In the genomic region with DNA sequence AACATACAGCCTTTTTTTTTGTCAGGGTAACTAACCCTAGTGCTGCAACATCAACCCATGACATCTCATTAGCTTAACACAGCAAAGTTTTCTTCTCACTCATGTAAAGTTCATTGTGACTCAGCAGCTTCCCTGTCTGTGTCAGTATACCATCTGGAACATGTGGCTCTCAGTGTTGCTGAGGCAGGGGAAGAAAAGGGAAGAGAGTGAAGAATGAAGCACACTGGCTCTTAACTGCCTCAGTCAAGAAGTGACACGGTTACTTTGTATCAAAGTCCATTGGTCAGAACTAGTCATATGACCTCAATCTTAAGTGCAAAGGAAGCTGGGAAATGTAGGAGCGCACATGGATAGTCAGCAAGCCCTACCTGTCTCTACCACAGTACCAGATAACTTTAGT, we compare ENCODE assay signal across 1 cellular context.
TF ChIP-seq lines count a peak whose summit lies in the region.

No MANE protein-coding gene starts in this region.

TF ChIP-seq in K562, 482 proteins besides CTCF, POLR2A, EP300 and RAD21 (continued from another document and continues in another):
- TF ChIP-seq, protein P1, sequence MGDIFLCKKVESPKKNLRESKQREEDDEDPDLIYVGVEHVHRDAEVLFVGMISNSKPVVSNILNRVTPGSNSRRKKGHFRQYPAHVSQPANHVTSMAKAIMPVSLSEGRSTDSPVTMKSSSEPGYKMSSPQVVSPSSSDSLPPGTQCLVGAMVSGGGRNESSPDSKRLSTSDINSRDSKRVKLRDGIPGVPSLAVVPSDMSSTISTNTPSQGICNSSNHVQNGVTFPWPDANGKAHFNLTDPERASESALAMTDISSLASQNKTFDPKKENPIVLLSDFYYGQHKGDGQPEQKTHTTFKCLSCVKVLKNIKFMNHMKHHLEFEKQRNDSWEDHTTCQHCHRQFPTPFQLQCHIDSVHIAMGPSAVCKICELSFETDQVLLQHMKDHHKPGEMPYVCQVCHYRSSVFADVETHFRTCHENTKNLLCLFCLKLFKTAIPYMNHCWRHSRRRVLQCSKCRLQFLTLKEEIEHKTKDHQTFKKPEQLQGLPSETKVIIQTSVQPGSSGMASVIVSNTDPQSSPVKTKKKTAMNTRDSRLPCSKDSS (IDR thresholded peaks at IDR 0.05; ENCODE audit: low read depth, partially characterized antibody) = no peak
- TF ChIP-seq RUNX1 (IDR thresholded peaks at IDR 0.05; ENCODE audit: low read depth) (no peak), NR2F6 (CRISPR knock-in tag; IDR thresholded peaks at IDR 0.05) (no peak), KLF13 (tag; IDR thresholded peaks at IDR 0.05; ENCODE audit: borderline replicate concordance, low read depth) (no peak), NFRKB (IDR thresholded peaks at IDR 0.05; ENCODE audit: low read depth) (no peak), ZNF79 (CRISPR knock-in tag; IDR thresholded peaks at IDR 0.05; ENCODE audit: low read depth) (no peak), KDM5B (IDR thresholded peaks at IDR 0.05; ENCODE audit: insufficient replicate concordance, low read depth, low read length) (no peak), MTF1 (CRISPR knock-in tag; IDR thresholded peaks at IDR 0.05; ENCODE audit: borderline replicate concordance) (no peak), SP2 (IDR thresholded peaks at IDR 0.05; ENCODE audit: extremely low read depth, low read depth, low read length, poor library complexity, severe bottlenecking) (no peak), RAD51 (IDR thresholded peaks at IDR 0.05; ENCODE audit: borderline replicate concordance, low read depth) (peak; percentile 36; the same call in 1 of the 2 replicates), ZFX (CRISPR knock-in tag; IDR thresholded peaks at IDR 0.05) (no peak), ZNF146 (CRISPR knock-in tag; IDR thresholded peaks at IDR 0.05; ENCODE audit: unreplicated experiment) (no peak), ZNF197 (CRISPR knock-in tag; IDR thresholded peaks at IDR 0.05; ENCODE audit: low read depth) (no peak), HCFC1 (IDR thresholded peaks at IDR 0.05; ENCODE audit: low read depth, low read length) (peak; percentile 57; the same call in 1 of the 2 replicates), MCM7 (IDR thresholded peaks at IDR 0.05) (no peak), NFE2 (IDR thresholded peaks at IDR 0.05; ENCODE audit: low read depth) (peak; percentile 53), NFYB (IDR thresholded peaks at IDR 0.05; ENCODE audit: extremely low read depth, insufficient read length) (peak; percentile 45), PCBP1 (IDR thresholded peaks at IDR 0.05; ENCODE audit: low read depth, low read length, poor library complexity, severe bottlenecking) (no peak), FOXA3 (CRISPR knock-in tag; conservative IDR thresholded peaks at IDR 0.05 in 1 of 2, IDR thresholded peaks at IDR 0.05 in 1 of 2) (no peak), PTBP1 (IDR thresholded peaks at IDR 0.05; ENCODE audit: low read depth, low read length) (no peak), ZNF644 (tag; IDR thresholded peaks at IDR 0.05; ENCODE audit: low read depth) (no peak)
- TF ChIP-seq, protein P2, sequence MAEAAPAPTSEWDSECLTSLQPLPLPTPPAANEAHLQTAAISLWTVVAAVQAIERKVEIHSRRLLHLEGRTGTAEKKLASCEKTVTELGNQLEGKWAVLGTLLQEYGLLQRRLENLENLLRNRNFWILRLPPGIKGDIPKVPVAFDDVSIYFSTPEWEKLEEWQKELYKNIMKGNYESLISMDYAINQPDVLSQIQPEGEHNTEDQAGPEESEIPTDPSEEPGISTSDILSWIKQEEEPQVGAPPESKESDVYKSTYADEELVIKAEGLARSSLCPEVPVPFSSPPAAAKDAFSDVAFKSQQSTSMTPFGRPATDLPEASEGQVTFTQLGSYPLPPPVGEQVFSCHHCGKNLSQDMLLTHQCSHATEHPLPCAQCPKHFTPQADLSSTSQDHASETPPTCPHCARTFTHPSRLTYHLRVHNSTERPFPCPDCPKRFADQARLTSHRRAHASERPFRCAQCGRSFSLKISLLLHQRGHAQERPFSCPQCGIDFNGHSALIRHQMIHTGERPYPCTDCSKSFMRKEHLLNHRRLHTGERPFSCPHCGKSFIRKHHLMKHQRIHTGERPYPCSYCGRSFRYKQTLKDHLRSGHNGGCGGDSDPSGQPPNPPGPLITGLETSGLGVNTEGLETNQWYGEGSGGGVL (CRISPR knock-in tag; IDR thresholded peaks at IDR 0.05) = no peak
- TF ChIP-seq, protein P3, sequence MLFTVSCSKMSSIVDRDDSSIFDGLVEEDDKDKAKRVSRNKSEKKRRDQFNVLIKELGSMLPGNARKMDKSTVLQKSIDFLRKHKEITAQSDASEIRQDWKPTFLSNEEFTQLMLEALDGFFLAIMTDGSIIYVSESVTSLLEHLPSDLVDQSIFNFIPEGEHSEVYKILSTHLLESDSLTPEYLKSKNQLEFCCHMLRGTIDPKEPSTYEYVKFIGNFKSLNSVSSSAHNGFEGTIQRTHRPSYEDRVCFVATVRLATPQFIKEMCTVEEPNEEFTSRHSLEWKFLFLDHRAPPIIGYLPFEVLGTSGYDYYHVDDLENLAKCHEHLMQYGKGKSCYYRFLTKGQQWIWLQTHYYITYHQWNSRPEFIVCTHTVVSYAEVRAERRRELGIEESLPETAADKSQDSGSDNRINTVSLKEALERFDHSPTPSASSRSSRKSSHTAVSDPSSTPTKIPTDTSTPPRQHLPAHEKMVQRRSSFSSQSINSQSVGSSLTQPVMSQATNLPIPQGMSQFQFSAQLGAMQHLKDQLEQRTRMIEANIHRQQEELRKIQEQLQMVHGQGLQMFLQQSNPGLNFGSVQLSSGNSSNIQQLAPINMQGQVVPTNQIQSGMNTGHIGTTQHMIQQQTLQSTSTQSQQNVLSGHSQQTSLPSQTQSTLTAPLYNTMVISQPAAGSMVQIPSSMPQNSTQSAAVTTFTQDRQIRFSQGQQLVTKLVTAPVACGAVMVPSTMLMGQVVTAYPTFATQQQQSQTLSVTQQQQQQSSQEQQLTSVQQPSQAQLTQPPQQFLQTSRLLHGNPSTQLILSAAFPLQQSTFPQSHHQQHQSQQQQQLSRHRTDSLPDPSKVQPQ (CRISPR knock-in tag; IDR thresholded peaks at IDR 0.05; ENCODE audit: borderline replicate concordance) = no peak
- TF ChIP-seq, protein P4, sequence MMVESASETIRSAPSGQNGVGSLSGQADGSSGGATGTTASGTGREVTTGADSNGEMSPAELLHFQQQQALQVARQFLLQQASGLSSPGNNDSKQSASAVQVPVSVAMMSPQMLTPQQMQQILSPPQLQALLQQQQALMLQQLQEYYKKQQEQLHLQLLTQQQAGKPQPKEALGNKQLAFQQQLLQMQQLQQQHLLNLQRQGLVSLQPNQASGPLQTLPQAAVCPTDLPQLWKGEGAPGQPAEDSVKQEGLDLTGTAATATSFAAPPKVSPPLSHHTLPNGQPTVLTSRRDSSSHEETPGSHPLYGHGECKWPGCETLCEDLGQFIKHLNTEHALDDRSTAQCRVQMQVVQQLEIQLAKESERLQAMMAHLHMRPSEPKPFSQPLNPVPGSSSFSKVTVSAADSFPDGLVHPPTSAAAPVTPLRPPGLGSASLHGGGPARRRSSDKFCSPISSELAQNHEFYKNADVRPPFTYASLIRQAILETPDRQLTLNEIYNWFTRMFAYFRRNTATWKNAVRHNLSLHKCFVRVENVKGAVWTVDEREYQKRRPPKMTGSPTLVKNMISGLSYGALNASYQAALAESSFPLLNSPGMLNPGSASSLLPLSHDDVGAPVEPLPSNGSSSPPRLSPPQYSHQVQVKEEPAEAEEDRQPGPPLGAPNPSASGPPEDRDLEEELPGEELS (CRISPR knock-in tag; IDR thresholded peaks at IDR 0.05; ENCODE audit: borderline replicate concordance) = no peak
- TF ChIP-seq, protein P5, sequence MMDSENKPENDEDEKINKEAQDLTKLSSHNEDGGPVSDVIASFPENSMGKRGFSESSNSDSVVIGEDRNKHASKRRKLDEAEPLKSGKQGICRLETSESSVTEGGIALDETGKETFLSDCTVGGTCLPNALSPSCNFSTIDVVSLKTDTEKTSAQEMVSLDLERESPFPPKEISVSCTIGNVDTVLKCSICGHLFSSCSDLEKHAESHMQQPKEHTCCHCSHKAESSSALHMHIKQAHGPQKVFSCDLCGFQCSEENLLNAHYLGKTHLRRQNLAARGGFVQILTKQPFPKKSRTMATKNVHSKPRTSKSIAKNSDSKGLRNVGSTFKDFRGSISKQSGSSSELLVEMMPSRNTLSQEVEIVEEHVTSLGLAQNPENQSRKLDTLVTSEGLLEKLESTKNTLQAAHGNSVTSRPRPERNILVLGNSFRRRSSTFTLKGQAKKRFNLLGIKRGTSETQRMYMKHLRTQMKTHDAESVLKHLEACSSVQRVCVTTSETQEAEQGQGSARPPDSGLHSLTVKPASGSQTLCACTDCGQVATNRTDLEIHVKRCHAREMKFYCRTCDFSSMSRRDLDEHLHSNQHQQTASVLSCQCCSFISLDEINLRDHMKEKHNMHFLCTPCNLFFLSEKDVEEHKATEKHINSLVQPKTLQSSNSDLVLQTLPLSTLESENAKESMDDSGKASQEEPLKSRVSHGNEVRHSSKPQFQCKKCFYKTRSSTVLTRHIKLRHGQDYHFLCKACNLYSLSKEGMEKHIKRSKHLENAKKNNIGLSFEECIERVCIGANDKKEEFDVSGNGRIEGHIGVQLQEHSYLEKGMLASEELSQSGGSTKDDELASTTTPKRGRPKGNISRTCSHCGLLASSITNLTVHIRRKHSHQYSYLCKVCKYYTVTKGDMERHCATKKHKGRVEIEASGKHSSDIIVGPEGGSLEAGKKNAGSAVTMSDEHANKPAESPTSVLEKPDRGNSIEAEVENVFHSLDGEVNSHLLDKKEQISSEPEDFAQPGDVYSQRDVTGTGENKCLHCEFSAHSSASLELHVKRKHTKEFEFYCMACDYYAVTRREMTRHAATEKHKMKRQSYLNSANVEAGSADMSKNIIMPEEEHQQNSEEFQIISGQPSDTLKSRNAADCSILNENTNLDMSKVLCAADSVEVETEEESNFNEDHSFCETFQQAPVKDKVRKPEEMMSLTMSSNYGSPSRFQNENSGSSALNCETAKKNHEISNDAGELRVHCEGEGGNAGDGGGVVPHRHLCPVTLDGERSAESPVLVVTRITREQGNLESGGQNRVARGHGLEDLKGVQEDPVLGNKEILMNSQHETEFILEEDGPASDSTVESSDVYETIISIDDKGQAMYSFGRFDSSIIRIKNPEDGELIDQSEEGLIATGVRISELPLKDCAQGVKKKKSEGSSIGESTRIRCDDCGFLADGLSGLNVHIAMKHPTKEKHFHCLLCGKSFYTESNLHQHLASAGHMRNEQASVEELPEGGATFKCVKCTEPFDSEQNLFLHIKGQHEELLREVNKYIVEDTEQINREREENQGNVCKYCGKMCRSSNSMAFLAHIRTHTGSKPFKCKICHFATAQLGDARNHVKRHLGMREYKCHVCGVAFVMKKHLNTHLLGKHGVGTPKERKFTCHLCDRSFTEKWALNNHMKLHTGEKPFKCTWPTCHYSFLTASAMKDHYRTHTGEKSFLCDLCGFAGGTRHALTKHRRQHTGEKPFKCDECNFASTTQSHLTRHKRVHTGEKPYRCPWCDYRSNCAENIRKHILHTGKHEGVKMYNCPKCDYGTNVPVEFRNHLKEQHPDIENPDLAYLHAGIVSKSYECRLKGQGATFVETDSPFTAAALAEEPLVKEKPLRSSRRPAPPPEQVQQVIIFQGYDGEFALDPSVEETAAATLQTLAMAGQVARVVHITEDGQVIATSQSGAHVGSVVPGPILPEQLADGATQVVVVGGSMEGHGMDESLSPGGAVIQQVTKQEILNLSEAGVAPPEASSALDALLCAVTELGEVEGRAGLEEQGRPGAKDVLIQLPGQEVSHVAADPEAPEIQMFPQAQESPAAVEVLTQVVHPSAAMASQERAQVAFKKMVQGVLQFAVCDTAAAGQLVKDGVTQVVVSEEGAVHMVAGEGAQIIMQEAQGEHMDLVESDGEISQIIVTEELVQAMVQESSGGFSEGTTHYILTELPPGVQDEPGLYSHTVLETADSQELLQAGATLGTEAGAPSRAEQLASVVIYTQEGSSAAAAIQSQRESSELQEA (IDR thresholded peaks at IDR 0.05; ENCODE audit: low read depth) = no peak
- TF ChIP-seq, protein P6, sequence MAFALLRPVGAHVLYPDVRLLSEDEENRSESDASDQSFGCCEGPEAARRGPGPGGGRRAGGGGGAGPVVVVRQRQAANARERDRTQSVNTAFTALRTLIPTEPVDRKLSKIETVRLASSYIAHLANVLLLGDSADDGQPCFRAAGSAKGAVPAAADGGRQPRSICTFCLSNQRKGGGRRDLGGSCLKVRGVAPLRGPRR (CRISPR knock-in tag; IDR thresholded peaks at IDR 0.05) = no peak
- TF ChIP-seq, protein P7, sequence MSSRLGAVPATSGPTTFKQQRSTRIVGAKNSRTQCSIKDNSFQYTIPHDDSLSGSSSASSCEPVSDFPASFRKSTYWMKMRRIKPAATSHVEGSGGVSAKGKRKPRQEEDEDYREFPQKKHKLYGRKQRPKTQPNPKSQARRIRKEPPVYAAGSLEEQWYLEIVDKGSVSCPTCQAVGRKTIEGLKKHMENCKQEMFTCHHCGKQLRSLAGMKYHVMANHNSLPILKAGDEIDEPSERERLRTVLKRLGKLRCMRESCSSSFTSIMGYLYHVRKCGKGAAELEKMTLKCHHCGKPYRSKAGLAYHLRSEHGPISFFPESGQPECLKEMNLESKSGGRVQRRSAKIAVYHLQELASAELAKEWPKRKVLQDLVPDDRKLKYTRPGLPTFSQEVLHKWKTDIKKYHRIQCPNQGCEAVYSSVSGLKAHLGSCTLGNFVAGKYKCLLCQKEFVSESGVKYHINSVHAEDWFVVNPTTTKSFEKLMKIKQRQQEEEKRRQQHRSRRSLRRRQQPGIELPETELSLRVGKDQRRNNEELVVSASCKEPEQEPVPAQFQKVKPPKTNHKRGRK (tag; IDR thresholded peaks at IDR 0.05) = no peak
- TF ChIP-seq, protein P8, sequence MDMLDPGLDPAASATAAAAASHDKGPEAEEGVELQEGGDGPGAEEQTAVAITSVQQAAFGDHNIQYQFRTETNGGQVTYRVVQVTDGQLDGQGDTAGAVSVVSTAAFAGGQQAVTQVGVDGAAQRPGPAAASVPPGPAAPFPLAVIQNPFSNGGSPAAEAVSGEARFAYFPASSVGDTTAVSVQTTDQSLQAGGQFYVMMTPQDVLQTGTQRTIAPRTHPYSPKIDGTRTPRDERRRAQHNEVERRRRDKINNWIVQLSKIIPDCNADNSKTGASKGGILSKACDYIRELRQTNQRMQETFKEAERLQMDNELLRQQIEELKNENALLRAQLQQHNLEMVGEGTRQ (CRISPR knock-in tag; IDR thresholded peaks at IDR 0.05) = peak; percentile 61
- TF ChIP-seq, protein P9, sequence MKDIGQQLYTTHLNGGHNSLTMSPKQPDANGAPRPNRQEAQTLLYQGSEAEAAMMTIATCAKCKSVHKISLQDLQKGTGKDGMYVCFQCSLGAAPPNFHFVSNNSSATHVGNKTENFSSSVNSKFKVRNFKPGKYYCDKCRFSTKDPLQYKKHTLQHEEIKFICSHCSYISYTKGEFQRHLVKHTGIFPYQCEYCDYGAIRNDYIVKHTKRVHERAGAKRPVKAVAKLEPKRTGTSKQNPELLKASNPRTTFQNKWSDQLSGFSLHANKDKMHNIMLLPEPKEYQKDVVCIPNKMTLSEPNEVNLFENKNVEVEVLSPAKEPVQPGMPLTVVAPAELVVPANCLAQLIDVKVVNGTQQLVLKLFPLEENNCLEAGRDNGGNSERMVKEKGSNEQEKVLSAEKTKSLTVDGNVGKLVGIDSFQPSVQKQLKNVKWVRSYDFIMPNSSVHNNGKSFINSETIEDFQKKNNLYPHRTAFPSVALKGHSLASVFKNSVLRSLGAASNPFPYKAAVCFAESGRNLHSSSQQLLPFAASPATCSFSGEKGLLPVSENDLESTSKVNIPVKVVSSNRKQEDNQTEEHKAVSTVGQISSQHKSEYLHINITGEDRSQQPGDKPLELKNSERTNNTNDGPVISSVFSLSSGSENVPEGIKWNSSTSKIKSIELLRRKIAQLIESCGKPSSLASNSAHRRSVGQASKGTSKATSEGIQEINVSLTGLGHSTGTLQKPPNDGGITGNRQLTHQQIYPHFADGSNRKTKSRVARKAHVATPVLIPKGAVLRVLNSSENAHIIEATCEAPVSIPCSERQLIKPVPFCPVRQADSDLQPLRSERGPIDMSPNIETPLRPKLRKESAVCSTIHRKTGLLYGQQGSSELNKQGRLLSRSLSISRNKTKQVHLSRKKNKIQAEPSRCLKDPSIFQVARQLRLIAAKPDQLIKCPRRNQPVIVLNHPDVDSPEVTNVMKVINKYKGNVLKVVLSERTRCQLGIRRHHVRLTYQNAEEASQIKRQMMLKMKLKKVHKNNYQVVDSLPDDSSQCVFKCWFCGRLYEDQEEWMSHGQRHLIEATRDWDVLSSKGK (CRISPR knock-in tag; IDR thresholded peaks at IDR 0.05) = no peak
